ENCODE assay signal across 9 cellular contexts in genomic region chr15:22981336-22981840, GRCh38. TPM values are rescaled to one million over a fixed set of nuclear protein-coding genes. Genes with fewer than 3 reads are reported as not detected.
DNase-seq lines count a peak whose midpoint lies in the region; ATAC-seq, FAIRE-seq and TF ChIP-seq lines count a peak whose summit lies in the region.
"Had no signal": no experiment of that assay in that cellular context is flagged by ENCODE, and none has a peak within 500 bp of the region (broad histone marks: within the 10 kb centered on the region; RNA-seq: fewer than 3 reads in every experiment).

No MANE protein-coding gene starts in this region.

- no peak for TF ChIP-seq RAD21 in A549 (conservative IDR thresholded peaks at IDR 0.05 in 1 of 2, IDR thresholded peaks at IDR 0.05 in 1 of 2)

- no peaks in the 10 kb centered on the region for H3K9me3 ChIP-seq in A549
- H3K9me3 ChIP-seq: Peyer's patch had no signal

- peaks cover 3% of the 10 kb centered on the region for H3K27me3 Mint-ChIP-seq in HFFc6 (ENCODE audit: insufficient read depth)
- H3K27me3 Mint-ChIP-seq in naive thymus-derived CD8-positive, alpha-beta T cell: peaks cover 12 to 32% (median 19%) of the 10 kb centered on the region in 5 donors

- H3K27ac Mint-ChIP-seq in HFFc6: no peak overlapping the region
- no peak overlapping the region for H3K27ac Mint-ChIP-seq in naive thymus-derived CD8-positive, alpha-beta T cell

- TF ChIP-seq EP300 in A549 (IDR thresholded peaks at IDR 0.05): no peak

- peaks cover 9% of the 10 kb centered on the region for H3K4me1 Mint-ChIP-seq in HFFc6 (ENCODE audit: low read depth)
- H3K4me1 Mint-ChIP-seq in naive thymus-derived CD8-positive, alpha-beta T cell: peaks cover 8 to 17% (median 16%) of the 10 kb centered on the region in 4 donors

- POLR2A ChIA-PET in A549 (lab: Yijun Ruan, JAX): interaction anchor here (3.0 kb wide), 1 partner anchor 58 kb away, joined by 17 read pairs; the partner anchor contains the start of gene TUBGCP5
- POLR2A ChIA-PET in naive thymus-derived CD8-positive, alpha-beta T cell (lab: Charles Lee): no interaction called here

- H3K9me3 Mint-ChIP-seq in HFFc6: no peaks in the 10 kb centered on the region
- no peaks in the 10 kb centered on the region for H3K9me3 Mint-ChIP-seq in naive thymus-derived CD8-positive, alpha-beta T cell

- TF ChIP-seq POLR2A in A549 (IDR thresholded peaks at IDR 0.05; ENCODE audit: low read length): no peak

- TF ChIP-seq CTCF in A549 (IDR thresholded peaks at IDR 0.05) (no peak), HFFc6 (IDR thresholded peaks at IDR 0.05) (no peak), coronary artery (IDR thresholded peaks at IDR 0.05) (no peak)

- DNase-seq in A549 (ENCODE audit: low read depth in 1 of 2, low spot score in 1 of 2) (no peak), HFFc6 (no peak), coronary artery (ENCODE audit: low spot score) (no peak), COLO668 (lab: John Stamatoyannopoulos, UW; ENCODE audit: unreplicated experiment) (no peak), GDM1 (lab: John Stamatoyannopoulos, UW) (no peak), hippocampal formation (lab: John Stamatoyannopoulos, UW) (no peak)
- no peak for DNase-seq in naive thymus-derived CD8-positive, alpha-beta T cell

- no peak overlapping the region; a peak in 1 of 6 replicates for H3K27ac ChIP-seq in A549
- H3K27ac ChIP-seq in coronary artery: no peak overlapping the region

- peak overlapping the region; percentile 85; the same call in 2 of the 3 replicates for H3K4me3 ChIP-seq in A549
- H3K4me3 ChIP-seq in coronary artery: peak overlapping the region; percentile 79

- H3K4me2 ChIP-seq in A549: peak overlapping the region; percentile 84

- peaks cover 5% of the 10 kb centered on the region; the same call in 1 of the 2 replicates for H3K36me3 Mint-ChIP-seq in HFFc6 (ENCODE audit: low read depth)
- peaks cover 0 to 2% (median 0%) of the 10 kb centered on the region in 3 donors for H3K36me3 Mint-ChIP-seq in naive thymus-derived CD8-positive, alpha-beta T cell

- H3K4me3 Mint-ChIP-seq in HFFc6: peak overlapping the region; percentile 85
- peak overlapping the region in 9 of 10 donors; percentile 56 to 86 (median 74) for H3K4me3 Mint-ChIP-seq in naive thymus-derived CD8-positive, alpha-beta T cell

- CTCF ChIA-PET in A549 (lab: Yijun Ruan, JAX): no interaction called here

- 95% methylated on average over 20 of the region's 20 CpGs for WGBS in A549 (ENCODE audit: missing lambda C conversion rate)

- no peak for FAIRE-seq in A549 (lab: Jason Lieb, UNC)

- ATAC-seq in A549: no peak
- ATAC-seq in naive thymus-derived CD8-positive, alpha-beta T cell: no peak
- no peak for ATAC-seq in HG03108 (IDR thresholded peaks at IDR 0.05; ENCODE audit: unreplicated experiment)

- H3K4me1 ChIP-seq in A549: peaks cover 9% of the 10 kb centered on the region

TF ChIP-seq in A549, 52 proteins besides CTCF, POLR2A, EP300 and RAD21:
- TF ChIP-seq MYC (IDR thresholded peaks at IDR 0.05; ENCODE audit: borderline replicate concordance, low read length) (no peak), PHF8 (IDR thresholded peaks at IDR 0.05; ENCODE audit: borderline replicate concordance, low read depth) (no peak), RNF2 (IDR thresholded peaks at IDR 0.05; ENCODE audit: borderline replicate concordance, low read depth) (no peak), ZNF302 (CRISPR knock-in tag; IDR thresholded peaks at IDR 0.05) (no peak), CBX2 (IDR thresholded peaks at IDR 0.05; ENCODE audit: borderline replicate concordance, low read depth) (no peak), NPAS2 (CRISPR knock-in tag; IDR thresholded peaks at IDR 0.05; ENCODE audit: borderline replicate concordance) (no peak), FOSL2 (IDR thresholded peaks at IDR 0.05) (no peak), FOSL2 (CRISPR knock-in tag; IDR thresholded peaks at IDR 0.05) (no peak), FOXS1 (CRISPR knock-in tag; IDR thresholded peaks at IDR 0.05) (no peak)

RNA-seq across cellular contexts. Expression of gene CYFIP1, which starts 1.2 kb away (rescaled TPM):
- polyA plus RNA-seq in A549 (2011; rRNA removed): 68.2 and 83.3 TPM in 2 replicates
- polyA plus RNA-seq in A549 (2012; cell fraction: cytosol; rRNA removed): 60.4 TPM in 2 replicates
- polyA plus RNA-seq in A549 (2012; cell fraction: nucleus; rRNA removed): 124 and 168 TPM in 2 replicates
- polyA plus RNA-seq in A549 (2017; fragmentation: RNase III; extraction: RNeasy Plus Mini Kit Qiagen cat#74134 plus additional on column Dnase treatment): 69.4 to 71.2 TPM (median 70.8 TPM) in 3 replicates
- polyA minus RNA-seq in A549 (2011; rRNA and poly(A)+ RNA removed): 112 and 132 TPM in 2 replicates
- 100 to 1,000 TPM; 122 to 142 (median 131) TPM for total RNA-seq in HFFc6 (2021; fragmentation: NEBNext Ultra II Directional; extraction: Animal tissue kit (Norgen Biotek cat#: 25700))
- 1 to 10 TPM; 2.8 to 4.1 TPM for total RNA-seq in naive thymus-derived CD8-positive, alpha-beta T cell
- polyA plus RNA-seq in naive thymus-derived CD8-positive, alpha-beta T cell: 1 to 10 TPM in 1 of 3 donors, under 1 TPM in 2; 0.34 to 1.6 (median 0.74) TPM

RNA-seq across cellular contexts. Expression of gene TUBGCP5, which starts 58.0 kb away (rescaled TPM):
- polyA plus RNA-seq in A549 (2011; rRNA removed) (35.5 and 41.0 TPM in 2 replicates), A549 (2017; fragmentation: RNase III; extraction: RNeasy Plus Mini Kit Qiagen cat#74134 plus additional on column Dnase treatment) (26.3 to 31.5 TPM (median 31.1 TPM) in 3 replicates)
- polyA plus RNA-seq in A549 (2012; cell fraction: cytosol; rRNA removed): 13.7 and 14.6 TPM in 2 replicates
- polyA plus RNA-seq in A549 (2012; cell fraction: nucleus; rRNA removed): 15.4 and 21.0 TPM in 2 replicates
- 23.1 and 23.8 TPM in 2 replicates for polyA minus RNA-seq in A549 (2011; rRNA and poly(A)+ RNA removed)
- total RNA-seq in HFFc6 (2021; fragmentation: NEBNext Ultra II Directional; extraction: Animal tissue kit (Norgen Biotek cat#: 25700)): 10 to 100 TPM; 11.7 to 13.8 (median 13.1) TPM
- 10 to 100 TPM; 27.2 to 30.3 TPM for total RNA-seq in naive thymus-derived CD8-positive, alpha-beta T cell
- 1 to 10 TPM; 4.3 to 9.8 (median 5.0) TPM for polyA plus RNA-seq in naive thymus-derived CD8-positive, alpha-beta T cell

Comparison
In these comparisons a context has a peak if more than half of its experiments do, and no peak if none do; other contexts are left out.
1. RNA of gene CYFIP1, which starts 1.2 kb away (total RNA-seq): 122 to 142 TPM in HFFc6; 2.8 to 4.1 TPM in naive thymus-derived CD8-positive, alpha-beta T cell; every median in the first group is over 10 times any median in the second.